11 cellular contexts compared by ENCODE assay signal in genomic region chr2:112996635-112997034, GRCh38. TPM values are rescaled to one million over a fixed set of nuclear protein-coding genes. Genes with fewer than 3 reads are reported as not detected.
A peak's percentile ranks its signal among the peaks of the same experiment; 100 is the strongest.
DNase-seq lines count a peak whose midpoint lies in the region; ATAC-seq and TF ChIP-seq lines count a peak whose summit lies in the region.
"Had no signal": no experiment of that assay in that cellular context is flagged by ENCODE, and none has a peak within 500 bp of the region (broad histone marks: within the 10 kb centered on the region; RNA-seq: fewer than 3 reads in every experiment).

No MANE protein-coding gene starts in this region.

- no peak overlapping the region for H2AFZ ChIP-seq in PC-9
- H2AFZ ChIP-seq: neural progenitor cell had no signal

- H3F3A ChIP-seq in PC-9 (ENCODE audit: insufficient read depth, low read depth) = no peaks in the 10 kb centered on the region

- H3K36me3 ChIP-seq in PC-9 (ENCODE audit: low read depth) (no peaks in the 10 kb centered on the region), ascending aorta (no peaks in the 10 kb centered on the region)
- H3K36me3 ChIP-seq: neural progenitor cell had no signal

- POLR2A ChIA-PET in PC-9 (lab: Charles Lee; ENCODE audit: unreplicated experiment) = no interaction called here

- peak overlapping the region; percentile 70 for H3K4me3 Mint-ChIP-seq in activated naive CD4-positive, alpha-beta T cell treated with anti-CD3 and anti-CD28 coated beads, Interleukin-2, amount 50 U/mL, for 24 hours
- H3K4me3 Mint-ChIP-seq: neural progenitor cell had no signal

- peaks cover 28% of the 10 kb centered on the region for H3K9me3 Mint-ChIP-seq in activated naive CD4-positive, alpha-beta T cell treated with anti-CD3 and anti-CD28 coated beads, Interleukin-2, amount 50 U/mL, for 24 hours

- H3K27ac ChIP-seq in PC-9 = no peak overlapping the region
- H3K27ac ChIP-seq in ascending aorta = no peak overlapping the region
- H3K27ac ChIP-seq: neural progenitor cell had no signal

- H3K9me2 ChIP-seq in PC-9 (ENCODE audit: insufficient read depth) = no peaks in the 10 kb centered on the region; the same call in 1 of the 2 replicates

- H3K4me3 ChIP-seq in GM12865 (ENCODE audit: low read depth, low read length) (no peak overlapping the region), PC-9 (no peak overlapping the region), ascending aorta (no peak overlapping the region)
- H3K4me3 ChIP-seq: neural progenitor cell had no signal

- H4K20me1 ChIP-seq in PC-9 (ENCODE audit: insufficient read depth) = no peaks in the 10 kb centered on the region

- H3K4me2 ChIP-seq in PC-9 = no peak overlapping the region
- H3K4me2 ChIP-seq: neural progenitor cell had no signal

- H3K79me2 ChIP-seq in PC-9 (ENCODE audit: low read depth) = no peaks in the 10 kb centered on the region

- no peak for ATAC-seq in HG02885 (IDR thresholded peaks at IDR 0.05; ENCODE audit: poor library complexity, unreplicated experiment)
- no peak for ATAC-seq in GM18519 (IDR thresholded peaks at IDR 0.05; ENCODE audit: low FRiP score, unreplicated experiment)

- H3K4me1 ChIP-seq in PC-9 (replicated peaks; ENCODE audit: insufficient read depth) (no peaks in the 10 kb centered on the region), ascending aorta (no peaks in the 10 kb centered on the region)
- H3K4me1 ChIP-seq: neural progenitor cell had no signal

- no TSS peak for BruUV-seq in PC-9 (replicated peaks; lab: Mats Ljungman, UMichigan)

- DNase-seq in GM12865 (ENCODE audit: low read depth) = peak; percentile 43
- DNase-seq in activated CD4-positive, alpha-beta T cell treated with anti-CD3 and anti-CD28 coated beads, Interleukin-2, amount 50 U/mL, for 1 hour = peak; percentile 68
- DNase-seq in stimulated activated CD4-positive, alpha-beta T cell treated with anti-CD3 and anti-CD28 coated beads, TNF-alpha, amount 100 ng/mL, for 1 hour (ENCODE audit: low read depth in 3 of 3, low spot score in 1 of 3) = peak; percentile 31 to 48 (median 43)
- DNase-seq in PC-9 = no peak
- DNase-seq in ascending aorta (ENCODE audit: low spot score in 2 of 2) = no peak

- H3K36me3 Mint-ChIP-seq in activated naive CD4-positive, alpha-beta T cell treated with anti-CD3 and anti-CD28 coated beads, Interleukin-2, amount 50 U/mL, for 24 hours = peaks cover 19% of the 10 kb centered on the region
- H3K36me3 Mint-ChIP-seq: neural progenitor cell had no signal

- peaks cover 54% of the 10 kb centered on the region for H3K4me1 Mint-ChIP-seq in activated naive CD4-positive, alpha-beta T cell treated with anti-CD3 and anti-CD28 coated beads, Interleukin-2, amount 50 U/mL, for 24 hours
- H3K4me1 Mint-ChIP-seq: neural progenitor cell had no signal

- TF ChIP-seq CTCF in GM12865 (IDR thresholded peaks at IDR 0.05; ENCODE audit: insufficient read depth, low read depth, low read length, missing control alignments) (no peak), PC-9 (conservative IDR thresholded peaks at IDR 0.05) (no peak), ascending aorta (IDR thresholded peaks at IDR 0.05) (no peak)

- H3K27me3 ChIP-seq in PC-9 (ENCODE audit: insufficient read depth, low read depth) (no peaks in the 10 kb centered on the region), ascending aorta (no peaks in the 10 kb centered on the region)
- H3K27me3 ChIP-seq: neural progenitor cell had no signal

- H3K27ac Mint-ChIP-seq in activated naive CD4-positive, alpha-beta T cell treated with anti-CD3 and anti-CD28 coated beads, Interleukin-2, amount 50 U/mL, for 24 hours = peak overlapping the region; percentile 60
- H3K27ac Mint-ChIP-seq: neural progenitor cell had no signal

- CTCF ChIA-PET in PC-9 (lab: Charles Lee) = no interaction called here

- peaks cover 31% of the 10 kb centered on the region for H3K9me3 ChIP-seq in PC-9 (ENCODE audit: insufficient read depth, low read depth)
- peaks cover 0 to 4% of the 10 kb centered on the region in 2 donors for H3K9me3 ChIP-seq in ascending aorta

- no peaks in the 10 kb centered on the region for H3K27me3 Mint-ChIP-seq in activated naive CD4-positive, alpha-beta T cell treated with anti-CD3 and anti-CD28 coated beads, Interleukin-2, amount 50 U/mL, for 24 hours

- intact Hi-C loops in PC-9 (cut with micrococcal nuclease; ENCODE audit: unreplicated experiment) (no loop called here), ascending aorta (cut with DNase I) (no loop called here)

RNA-seq across cellular contexts. Expression of gene IL36A, which starts 8.6 kb away (rescaled TPM):
- not detected in 2 replicates for total RNA-seq in PC-9 (2021)
- not detected for total RNA-seq in ascending aorta
- total RNA-seq: activated CD8-positive, alpha-beta memory T cell treated with anti-CD3 and anti-CD28 coated beads for 36 hours; endothelial cell of umbilical vein had no signal

RNA-seq across cellular contexts. Expression of gene IL36G, which starts 18.8 kb away (rescaled TPM):
- total RNA-seq in PC-9 (2021) (not detected in 2 replicates), ascending aorta (not detected)
- total RNA-seq: activated CD8-positive, alpha-beta memory T cell treated with anti-CD3 and anti-CD28 coated beads for 36 hours; endothelial cell of umbilical vein had no signal

RNA-seq across cellular contexts. Expression of gene IL36B, which starts 56.0 kb away (rescaled TPM):
- total RNA-seq in PC-9 (2021) (not detected in 2 replicates), ascending aorta (not detected)
- total RNA-seq: activated CD8-positive, alpha-beta memory T cell treated with anti-CD3 and anti-CD28 coated beads for 36 hours; endothelial cell of umbilical vein had no signal

Comparison
In these comparisons a context has a peak if more than half of its experiments do, and no peak if none do; other contexts are left out.
1. DNase-seq: peak in GM12865 (single experiment), activated CD4-positive, alpha-beta T cell treated with anti-CD3 and anti-CD28 coated beads, Interleukin-2, amount 50 U/mL, for 1 hour (single experiment) and stimulated activated CD4-positive, alpha-beta T cell treated with anti-CD3 and anti-CD28 coated beads, TNF-alpha, amount 100 ng/mL, for 1 hour (3 of 3); none in PC-9 (0 of 2) and ascending aorta (0 of 2).